In the genomic region with DNA sequence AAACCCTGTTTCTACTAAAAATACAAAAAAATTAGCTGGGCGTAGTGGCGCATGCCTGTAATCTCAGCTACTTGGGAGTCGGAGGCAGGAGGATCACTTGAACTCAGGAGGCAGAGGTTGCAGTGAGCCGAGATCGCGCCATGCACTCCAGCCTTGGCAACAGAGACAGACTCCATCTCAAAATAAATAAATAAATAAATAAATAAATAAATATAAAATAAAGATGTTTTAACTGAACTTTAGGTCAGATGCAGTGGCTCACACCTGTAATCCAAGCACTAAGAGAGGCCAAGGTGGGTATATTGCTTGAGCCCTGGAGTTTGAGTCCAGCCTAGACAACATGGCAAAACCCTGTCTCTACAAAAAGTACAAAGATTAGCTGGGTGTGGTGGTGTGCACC, we compare ENCODE assay signal across 4 cellular contexts.
DNase-seq lines count a peak whose midpoint lies in the region; ATAC-seq, FAIRE-seq and TF ChIP-seq lines count a peak whose summit lies in the region.
"Not testable (repeated sequence)": the region's sequence is repeated elsewhere in the genome, so short reads cannot be mapped to it uniquely, and the experiment has no call there.

No MANE protein-coding gene starts in this region.

- peaks cover 19% of the 10 kb centered on the region for H3K4me1 ChIP-seq in CD4-positive, CD25-positive, alpha-beta regulatory T cell (ENCODE audit: control insufficient read depth, insufficient read depth, low read length, poor library complexity, severe bottlenecking)
- H3K4me1 ChIP-seq in HEK293 (ENCODE audit: control insufficient read depth, insufficient read depth, low read length); K562 (replicated peaks in 1 of 2; ENCODE audit: control insufficient read depth in 2 of 2, insufficient read depth in 2 of 2, low read length in 2 of 2): not testable (repeated sequence)

- TF ChIP-seq POLR2A in K562 (conservative IDR thresholded peaks at IDR 0.05): not testable (repeated sequence)

- not testable (repeated sequence) for TF ChIP-seq RAD21 in K562 (CRISPR knock-in tag; conservative IDR thresholded peaks at IDR 0.05 in 1 of 2, IDR thresholded peaks at IDR 0.05 in 1 of 2)

- TF ChIP-seq CTCF in HEK293 (tag by site-specific recombination; IDR thresholded peaks at IDR 0.05); K562 (IDR thresholded peaks at IDR 0.05 in 2 of 3, conservative IDR thresholded peaks at IDR 0.05 in 1 of 3; ENCODE audit: insufficient read depth in 2 of 3, low read depth in 1 of 3, low read length in 3 of 3): not testable (repeated sequence)

- not testable (repeated sequence) for H3K9ac ChIP-seq in K562 (ENCODE audit: insufficient read depth in 1 of 2, low read depth in 2 of 2, low read length in 2 of 2)

- peak overlapping the region; percentile 23 for H3K27ac ChIP-seq in CD4-positive, CD25-positive, alpha-beta regulatory T cell (ENCODE audit: insufficient read depth, low read length, poor library complexity, severe bottlenecking)
- not testable (repeated sequence) for H3K27ac ChIP-seq in HEK293 (ENCODE audit: extremely low read depth, low read depth, low read length); K562 (ENCODE audit: extremely low read depth, low read depth, low read length)

- not testable (repeated sequence) for H4K20me1 ChIP-seq in K562 (replicated peaks; ENCODE audit: control insufficient read depth, insufficient read depth, low read length)

- POLR2A ChIA-PET in HEK293 (lab: Yijun Ruan, JAX): not testable (repeated sequence)
- POLR2A ChIA-PET in K562 (lab: Yijun Ruan, JAX): interaction anchor here (0.7 to 1.6 kb wide), 2 partner anchors 16 to 18 kb away, joined by 3 read pairs; no protein-coding TSS in a partner anchor

- CTCF ChIA-PET in HEK293 (lab: Yijun Ruan, JAX): interaction anchor here (0.7 to 7.1 kb wide), 6 partner anchors 17 to 153 kb away, joined by 3 to 45 read pairs (median 3); no protein-coding TSS in a partner anchor
- CTCF ChIA-PET in K562 (lab: Yijun Ruan, JAX; ENCODE audit: low intra/inter-chr PET ratio): not testable (repeated sequence)

- not testable (repeated sequence) for DNase-seq in CD4-positive, CD25-positive, alpha-beta regulatory T cell; K562 (ENCODE audit: extremely low read depth in 1 of 4, low spot score in 3 of 4)

- H3K4me1 Mint-ChIP-seq in CD4-positive, CD25-positive, alpha-beta regulatory T cell: peaks cover 39 to 73% (median 57%) of the 10 kb centered on the region in 4 donors
- peaks cover 63% of the 10 kb centered on the region for H3K4me1 Mint-ChIP-seq in activated naive CD4-positive, alpha-beta T cell treated with anti-CD3 and anti-CD28 coated beads, Interleukin-2, amount 50 U/mL, for 24 hours

- not testable (repeated sequence) for TF ChIP-seq EP300 in K562 (IDR thresholded peaks at IDR 0.05; ENCODE audit: low read length)

- not testable (repeated sequence) for FAIRE-seq in K562 (lab: Jason Lieb, UNC)

- not testable (repeated sequence) for H3K4me3 Mint-ChIP-seq in CD4-positive, CD25-positive, alpha-beta regulatory T cell; activated naive CD4-positive, alpha-beta T cell treated with anti-CD3 and anti-CD28 coated beads, Interleukin-2, amount 50 U/mL, for 24 hours

- BruUV-seq in K562 (replicated peaks; lab: Mats Ljungman, UMichigan): not testable (repeated sequence)

- not testable (repeated sequence) for H3K9me1 ChIP-seq in K562 (ENCODE audit: control insufficient read depth, insufficient read depth, low read length)

- H3K4me3 ChIP-seq in CD4-positive, CD25-positive, alpha-beta regulatory T cell (ENCODE audit: low read depth, low read length); HEK293 (ENCODE audit: low read depth, low read length); K562: not testable (repeated sequence)

- peaks cover 51% of the 10 kb centered on the region for H3K36me3 ChIP-seq in CD4-positive, CD25-positive, alpha-beta regulatory T cell (ENCODE audit: control insufficient read depth, insufficient read depth, low read length)
- H3K36me3 ChIP-seq in HEK293 (ENCODE audit: control insufficient read depth in 2 of 2, insufficient read depth in 1 of 2, low read length in 2 of 2); K562 (ENCODE audit: control insufficient read depth, insufficient read depth, low read length): not testable (repeated sequence)

- H3K79me2 ChIP-seq in K562 (ENCODE audit: control insufficient read depth, insufficient read depth, low read length): not testable (repeated sequence)

- not testable (repeated sequence) for H3K27me3 Mint-ChIP-seq in CD4-positive, CD25-positive, alpha-beta regulatory T cell; activated naive CD4-positive, alpha-beta T cell treated with anti-CD3 and anti-CD28 coated beads, Interleukin-2, amount 50 U/mL, for 24 hours

- in situ Hi-C loops in K562 (cut with MboI): not testable (repeated sequence)

- H2AFZ ChIP-seq in K562 (ENCODE audit: low read depth, low read length): not testable (repeated sequence)

- not testable (repeated sequence) for H3K9me3 Mint-ChIP-seq in CD4-positive, CD25-positive, alpha-beta regulatory T cell; activated naive CD4-positive, alpha-beta T cell treated with anti-CD3 and anti-CD28 coated beads, Interleukin-2, amount 50 U/mL, for 24 hours

- whole genome bisulfite sequencing in K562 (ENCODE audit: insufficient coverage, low coverage, missing lambda C conversion rate): 45% methylated on average over 6 of the region's 6 CpGs

- H3K36me3 Mint-ChIP-seq in CD4-positive, CD25-positive, alpha-beta regulatory T cell: peaks cover 25% of the 10 kb centered on the region
- peaks cover 19% of the 10 kb centered on the region for H3K36me3 Mint-ChIP-seq in activated naive CD4-positive, alpha-beta T cell treated with anti-CD3 and anti-CD28 coated beads, Interleukin-2, amount 50 U/mL, for 24 hours

- intact Hi-C loops in K562 (cut with micrococcal nuclease): not testable (repeated sequence)

- peak overlapping the region in 1 of 3 donors; percentile 31 for H3K27ac Mint-ChIP-seq in CD4-positive, CD25-positive, alpha-beta regulatory T cell
- peak overlapping the region; percentile 23 for H3K27ac Mint-ChIP-seq in activated naive CD4-positive, alpha-beta T cell treated with anti-CD3 and anti-CD28 coated beads, Interleukin-2, amount 50 U/mL, for 24 hours

- ATAC-seq in CD4-positive, CD25-positive, alpha-beta regulatory T cell (ENCODE audit: low read depth in 2 of 2); K562: not testable (repeated sequence)

- H3K27me3 ChIP-seq in CD4-positive, CD25-positive, alpha-beta regulatory T cell (ENCODE audit: control insufficient read depth, insufficient read depth, low read length); K562 (ENCODE audit: control insufficient read depth in 2 of 2, insufficient read depth in 2 of 2, low read length in 2 of 2): not testable (repeated sequence)

- H3K4me2 ChIP-seq in K562 (ENCODE audit: insufficient read depth, low read length): not testable (repeated sequence)

- not testable (repeated sequence) for H3K9me3 ChIP-seq in CD4-positive, CD25-positive, alpha-beta regulatory T cell (ENCODE audit: control insufficient read depth in 2 of 2, low read length in 2 of 2); HEK293 (ENCODE audit: control insufficient read depth, insufficient read depth, low read depth, low read length); K562 (replicated peaks; ENCODE audit: control insufficient read depth, insufficient read depth, low read depth, low read length)

TF ChIP-seq in HEK293, 187 proteins besides CTCF, POLR2A, EP300 and RAD21 (continues in another document):
- TF ChIP-seq ZNF394 (tag by site-specific recombination; IDR thresholded peaks at IDR 0.05; ENCODE audit: borderline replicate concordance) (peak; percentile 81; the same call in 1 of the 2 replicates), ZNF426 (tag by site-specific recombination; IDR thresholded peaks at IDR 0.05) (peak; percentile 53), ZNF560 (tag by site-specific recombination; IDR thresholded peaks at IDR 0.05; ENCODE audit: borderline replicate concordance) (0 out of 2 replicates have a peak, but pooled peaks have one; percentile 24), ZXDB (tag by site-specific recombination; IDR thresholded peaks at IDR 0.05) (0 out of 2 replicates have a peak, but pooled peaks have one; percentile 30)

TF ChIP-seq in K562, 482 proteins besides CTCF, POLR2A, EP300 and RAD21:
- TF ChIP-seq, protein P1, sequence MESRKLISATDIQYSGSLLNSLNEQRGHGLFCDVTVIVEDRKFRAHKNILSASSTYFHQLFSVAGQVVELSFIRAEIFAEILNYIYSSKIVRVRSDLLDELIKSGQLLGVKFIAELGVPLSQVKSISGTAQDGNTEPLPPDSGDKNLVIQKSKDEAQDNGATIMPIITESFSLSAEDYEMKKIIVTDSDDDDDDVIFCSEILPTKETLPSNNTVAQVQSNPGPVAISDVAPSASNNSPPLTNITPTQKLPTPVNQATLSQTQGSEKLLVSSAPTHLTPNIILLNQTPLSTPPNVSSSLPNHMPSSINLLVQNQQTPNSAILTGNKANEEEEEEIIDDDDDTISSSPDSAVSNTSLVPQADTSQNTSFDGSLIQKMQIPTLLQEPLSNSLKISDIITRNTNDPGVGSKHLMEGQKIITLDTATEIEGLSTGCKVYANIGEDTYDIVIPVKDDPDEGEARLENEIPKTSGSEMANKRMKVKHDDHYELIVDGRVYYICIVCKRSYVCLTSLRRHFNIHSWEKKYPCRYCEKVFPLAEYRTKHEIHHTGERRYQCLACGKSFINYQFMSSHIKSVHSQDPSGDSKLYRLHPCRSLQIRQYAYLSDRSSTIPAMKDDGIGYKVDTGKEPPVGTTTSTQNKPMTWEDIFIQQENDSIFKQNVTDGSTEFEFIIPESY (CRISPR knock-in tag; IDR thresholded peaks at IDR 0.05): peak; percentile 68; the same call in 1 of the 2 replicates
